ENCODE assay signal across 28 cellular contexts in genomic region chr5:171166766-171167165, GRCh38.
DNase-seq lines count a peak whose midpoint lies in the region; ATAC-seq and TF ChIP-seq lines count a peak whose summit lies in the region.
"Had no signal": no experiment of that assay in that cellular context is flagged by ENCODE, and none has a peak within 500 bp of the region (broad histone marks: within the 10 kb centered on the region; RNA-seq: fewer than 3 reads in every experiment).

No MANE protein-coding gene starts in this region.

- TF ChIP-seq RAD21 in neural cell (conservative IDR thresholded peaks at IDR 0.05): no peak

- H3K4me3 ChIP-seq in neural cell (ENCODE audit: low read length): no peak overlapping the region
- H3K4me3 ChIP-seq: BLaER1, GM12878, PC-9, thyroid gland, vagina had no signal

- no peaks in the 10 kb centered on the region for H3K36me3 ChIP-seq in neural cell (ENCODE audit: insufficient read depth, low read length)
- H3K36me3 ChIP-seq: BLaER1, thyroid gland, vagina had no signal

- H3K9me2 ChIP-seq in neural cell (ENCODE audit: insufficient read depth, low read length): no peaks in the 10 kb centered on the region

- TF ChIP-seq EP300 in neural cell (conservative IDR thresholded peaks at IDR 0.05; ENCODE audit: poor library complexity, severe bottlenecking): peak; percentile 97

- H2AFZ ChIP-seq in neural cell (ENCODE audit: low read depth, low read length): no peak overlapping the region
- H2AFZ ChIP-seq: PC-9 had no signal

- DNase-seq in NCI-H1092 treated with DMSO at 0.1 percent for 48 hours (lab: John Stamatoyannopoulos, UW) (peak; percentile 52), NCI-H1930 (lab: John Stamatoyannopoulos, UW) (peak; percentile 72 to 80), NCI-H82 (lab: John Stamatoyannopoulos, UW) (peak; percentile 98), RPMI8226 (no peak), omental fat pad (ENCODE audit: low spot score) (no peak)
- no peak for DNase-seq in activated T-helper 2 cell treated with anti-CD3 and anti-CD28 coated beads, Interferon-gamma antibody, Interleukin-2, Interleukin-4, amounts not matched to agents 10 μg/mL and 5 μg/mL and 100 μg/mL, durations not matched to agents 14 hours and 24 hours and 36 hours (ENCODE audit: low spot score)
- DNase-seq: activated CD4-positive, alpha-beta T cell treated with anti-CD3 and anti-CD28 coated beads for 4 hours; amniotic stem cell; DMS153; endodermal cell; H7; kidney; naive B cell; NCI-H1694; PC-9; Right ventricle myocardium superior; stimulated activated CD4-positive, alpha-beta T cell treated with anti-CD3 and anti-CD28 coated beads, Interleukin-2, amount 100 ng/mL, for 48 hours; thyroid gland had no signal

- H3K27me3 Mint-ChIP-seq in activated T-helper 2 cell treated with anti-CD3 and anti-CD28 coated beads, Interferon-gamma antibody, Interleukin-2, Interleukin-4, amounts not matched to agents 10 μg/mL and 5 μg/mL and 100 μg/mL, durations not matched to agents 14 hours and 24 hours and 36 hours (ENCODE audit: low read depth): peaks cover 3% of the 10 kb centered on the region
- H3K27me3 Mint-ChIP-seq: progenitor cell of endocrine pancreas had no signal

- H3K36me3 Mint-ChIP-seq in activated T-helper 2 cell treated with anti-CD3 and anti-CD28 coated beads, Interferon-gamma antibody, Interleukin-2, Interleukin-4, amounts not matched to agents 10 μg/mL and 5 μg/mL and 100 μg/mL, durations not matched to agents 14 hours and 24 hours and 36 hours (ENCODE audit: low read depth): no peaks in the 10 kb centered on the region
- H3K36me3 Mint-ChIP-seq: activated naive CD4-positive, alpha-beta T cell treated with anti-CD3 and anti-CD28 coated beads, Interleukin-2, amount 50 U/mL, for 24 hours; brain; naive B cell had no signal

- TF ChIP-seq CTCF in neural cell (IDR thresholded peaks at IDR 0.05; ENCODE audit: poor library complexity, severe bottlenecking) (no peak), omental fat pad (IDR thresholded peaks at IDR 0.05) (no peak)

- no peaks in the 10 kb centered on the region for H3K79me2 ChIP-seq in neural cell (replicated peaks; ENCODE audit: insufficient read depth, low read length)

- no peaks in the 10 kb centered on the region for H3K4me1 Mint-ChIP-seq in activated T-helper 2 cell treated with anti-CD3 and anti-CD28 coated beads, Interferon-gamma antibody, Interleukin-2, Interleukin-4, amounts not matched to agents 10 μg/mL and 5 μg/mL and 100 μg/mL, durations not matched to agents 14 hours and 24 hours and 36 hours (ENCODE audit: low read depth)
- H3K4me1 Mint-ChIP-seq: activated naive CD4-positive, alpha-beta T cell treated with anti-CD3 and anti-CD28 coated beads, Interleukin-2, amount 50 U/mL, for 24 hours; naive B cell had no signal

- ATAC-seq in omental fat pad (ENCODE audit: low FRiP score): no peak
- ATAC-seq: esophagus mucosa, GM12878, sciatic nerve had no signal

- no peak overlapping the region for H3K27ac Mint-ChIP-seq in activated T-helper 2 cell treated with anti-CD3 and anti-CD28 coated beads, Interferon-gamma antibody, Interleukin-2, Interleukin-4, amounts not matched to agents 10 μg/mL and 5 μg/mL and 100 μg/mL, durations not matched to agents 14 hours and 24 hours and 36 hours
- H3K27ac Mint-ChIP-seq: activated naive CD4-positive, alpha-beta T cell treated with anti-CD3 and anti-CD28 coated beads, Interleukin-2, amount 50 U/mL, for 24 hours; brain; dendritic cell treated with granulocyte-macrophage colony-stimulating factor and Interleukin-4, amounts not matched to agents 40 ng/mL and 50 ng/mL, for 4 days; endodermal cell; naive B cell; progenitor cell of endocrine pancreas had no signal

- no peak overlapping the region for H3K4me3 Mint-ChIP-seq in activated T-helper 2 cell treated with anti-CD3 and anti-CD28 coated beads, Interferon-gamma antibody, Interleukin-2, Interleukin-4, amounts not matched to agents 10 μg/mL and 5 μg/mL and 100 μg/mL, durations not matched to agents 14 hours and 24 hours and 36 hours (ENCODE audit: low read depth)
- H3K4me3 Mint-ChIP-seq: activated naive CD4-positive, alpha-beta T cell treated with anti-CD3 and anti-CD28 coated beads, Interleukin-2, amount 50 U/mL, for 24 hours; brain; dendritic cell treated with granulocyte-macrophage colony-stimulating factor and Interleukin-4, amounts not matched to agents 40 ng/mL and 50 ng/mL, for 4 days; endodermal cell; naive B cell had no signal

- H3K9ac ChIP-seq in neural cell (ENCODE audit: low read length): no peak overlapping the region
- H3K9ac ChIP-seq: BLaER1 had no signal

- H3K4me2 ChIP-seq in neural cell (ENCODE audit: low read length): no peak overlapping the region
- H3K4me2 ChIP-seq: BLaER1, PC-9 had no signal

- intact Hi-C loops in activated T-helper 2 cell treated with anti-CD3 and anti-CD28 coated beads, Interferon-gamma antibody, Interleukin-2, Interleukin-4, amounts not matched to agents 10 μg/mL and 5 μg/mL and 100 μg/mL, durations not matched to agents 14 hours and 24 hours and 36 hours (cut with micrococcal nuclease): no loop called here

- H4K20me1 ChIP-seq in neural cell (ENCODE audit: insufficient read depth): no peaks in the 10 kb centered on the region
- H4K20me1 ChIP-seq: BLaER1 had no signal

- no peaks in the 10 kb centered on the region for H3K9me3 ChIP-seq in neural cell (ENCODE audit: low read length)
- H3K9me3 ChIP-seq: BLaER1, thyroid gland, vagina had no signal

- H3K27me3 ChIP-seq in neural cell (ENCODE audit: insufficient read depth, low read depth, low read length): peaks cover 79% of the 10 kb centered on the region
- H3K27me3 ChIP-seq: BLaER1, thyroid gland, vagina had no signal

- H3K27ac ChIP-seq in neural cell (ENCODE audit: low read length): no peak overlapping the region
- H3K27ac ChIP-seq: BLaER1, PC-9, thyroid gland, vagina had no signal

- H3F3A ChIP-seq in neural cell (ENCODE audit: insufficient read depth, low read length, poor library complexity, severe bottlenecking): peaks cover 4% of the 10 kb centered on the region

- H3K9me3 Mint-ChIP-seq in activated T-helper 2 cell treated with anti-CD3 and anti-CD28 coated beads, Interferon-gamma antibody, Interleukin-2, Interleukin-4, amounts not matched to agents 10 μg/mL and 5 μg/mL and 100 μg/mL, durations not matched to agents 14 hours and 24 hours and 36 hours: no peaks in the 10 kb centered on the region
- H3K9me3 Mint-ChIP-seq: activated naive CD4-positive, alpha-beta T cell treated with anti-CD3 and anti-CD28 coated beads, Interleukin-2, amount 50 U/mL, for 24 hours; brain; dendritic cell treated with granulocyte-macrophage colony-stimulating factor and Interleukin-4, amounts not matched to agents 40 ng/mL and 50 ng/mL, for 4 days; endodermal cell; naive B cell had no signal

TF ChIP-seq in neural cell, 6 proteins besides CTCF, POLR2A, EP300 and RAD21:
- TF ChIP-seq REST (IDR thresholded peaks at IDR 0.05; ENCODE audit: borderline replicate concordance): peak; percentile 93
- TF ChIP-seq EZH2 (IDR thresholded peaks at IDR 0.05; ENCODE audit: borderline replicate concordance, insufficient read depth, low read length, poor library complexity, severe bottlenecking): no peak
- TF ChIP-seq POLR2AphosphoS5 (IDR thresholded peaks at IDR 0.05): peak; percentile 100

Comparison
In these comparisons a context has a peak if more than half of its experiments do, and no peak if none do; other contexts are left out.
1. DNase-seq: peak in NCI-H1092 treated with DMSO at 0.1 percent for 48 hours (single experiment), NCI-H1930 (2 of 2) and NCI-H82 (single experiment); none in activated T-helper 2 cell treated with anti-CD3 and anti-CD28 coated beads, Interferon-gamma antibody, Interleukin-2, Interleukin-4, amounts not matched to agents 10 μg/mL and 5 μg/mL and 100 μg/mL, durations not matched to agents 14 hours and 24 hours and 36 hours (single experiment), RPMI8226 (single experiment) and omental fat pad (single experiment).